14 cellular contexts compared by ENCODE assay signal in genomic region chr9:136645903-136646754, GRCh38. TPM values are rescaled to one million over a fixed set of nuclear protein-coding genes. Genes with fewer than 3 reads are reported as not detected.
DNase-seq lines count a peak whose midpoint lies in the region; ATAC-seq and TF ChIP-seq lines count a peak whose summit lies in the region.
"Had no signal": no experiment of that assay in that cellular context is flagged by ENCODE, and none has a peak within 500 bp of the region (broad histone marks: within the 10 kb centered on the region; RNA-seq: fewer than 3 reads in every experiment).

No MANE protein-coding gene starts in this region.

- H3K27ac Mint-ChIP-seq in WTC11: no peak overlapping the region
- H3K27ac Mint-ChIP-seq: immature natural killer cell had no signal

- H3K79me2 ChIP-seq in DOHH2 (ENCODE audit: control insufficient read depth, low read length): no peaks in the 10 kb centered on the region

- H3K27ac ChIP-seq in DOHH2 (ENCODE audit: low read depth, low read length) (no peak overlapping the region), psoas muscle (peak overlapping the region; percentile 77), substantia nigra (ENCODE audit: low read depth, low read length, poor library complexity, severe bottlenecking) (no peak overlapping the region)
- H3K27ac ChIP-seq: C4-2B, SJSA1 had no signal

- no peak overlapping the region for H3K4me3 Mint-ChIP-seq in WTC11
- H3K4me3 Mint-ChIP-seq: central memory CD8-positive, alpha-beta T cell; immature natural killer cell had no signal

- CTCF ChIA-PET in WTC11 (lab: Charles Lee): interaction anchor here (0.7 to 3.6 kb wide), 8 partner anchors 11 to 245 kb away, joined by 3 to 21 read pairs (median 6); no protein-coding TSS in a partner anchor

- WGBS in psoas muscle, 3 donors: 64 to 70% (median 67%) methylated on average over 35 to 40 of the region's 40 CpGs

- peaks cover 5% of the 10 kb centered on the region for H3F3A ChIP-seq in DOHH2 (ENCODE audit: control insufficient read depth, insufficient read depth)

- ATAC-seq in WTC11 (peak; percentile 38), left cardiac atrium (peak; percentile 55 to 58), psoas muscle (peak; percentile 19 to 41 (median 24))

- H3K4me1 ChIP-seq in DOHH2 (ENCODE audit: control insufficient read depth, low read length) (peaks cover 43% of the 10 kb centered on the region), psoas muscle (peaks cover 10% of the 10 kb centered on the region)

- no peaks in the 10 kb centered on the region for H4K20me1 ChIP-seq in DOHH2 (ENCODE audit: control insufficient read depth, insufficient read depth, low read depth, low read length)

- no peaks in the 10 kb centered on the region for H3K4me1 Mint-ChIP-seq in WTC11
- H3K4me1 Mint-ChIP-seq: central memory CD8-positive, alpha-beta T cell; immature natural killer cell had no signal

- intact Hi-C loops in left cardiac atrium (cut with DNase I): loop anchor here (5.0 to 10.0 kb wide), 2 partner anchors 46 to 49 kb away; no protein-coding TSS in a partner anchor
- intact Hi-C loops in psoas muscle (cut with DNase I): loop anchor here in 1 of 2 donors (5.0 kb wide), 1 partner anchor 46 kb away; no protein-coding TSS in a partner anchor

- no peaks in the 10 kb centered on the region for H3K36me3 Mint-ChIP-seq in WTC11
- H3K36me3 Mint-ChIP-seq: immature natural killer cell had no signal

- POLR2A ChIA-PET in WTC11 (lab: Charles Lee): no interaction called here

- H3K9me3 ChIP-seq in DOHH2 (ENCODE audit: control insufficient read depth, insufficient read depth, low read length) (no peaks in the 10 kb centered on the region), psoas muscle (no peaks in the 10 kb centered on the region)
- H3K9me3 ChIP-seq: SJSA1 had no signal

- TF ChIP-seq CTCF in DOHH2 (IDR thresholded peaks at IDR 0.05; ENCODE audit: low read depth, low read length, poor library complexity, severe bottlenecking): no peak
- TF ChIP-seq CTCF in WTC11 (IDR thresholded peaks at IDR 0.05): no peak
- TF ChIP-seq CTCF in psoas muscle (IDR thresholded peaks at IDR 0.05): no peak

- DNase-seq in WTC11 (ENCODE audit: low spot score) (no peak), left cardiac atrium (peak; percentile 91), psoas muscle (peak; percentile 53 to 83), NCI-H1930 (lab: John Stamatoyannopoulos, UW) (no peak), substantia nigra (lab: John Stamatoyannopoulos, UW) (no peak), NCI-H1092 treated with DMSO at 0.1 percent for 48 hours (lab: John Stamatoyannopoulos, UW) (no peak), NCI-H1048 (lab: John Stamatoyannopoulos, UW) (no peak)
- DNase-seq: activated CD8-positive, alpha-beta memory T cell treated with anti-CD3 and anti-CD28 coated beads for 24 hours; immature natural killer cell; NCI-H2171 had no signal

- H3K9me2 ChIP-seq in DOHH2 (replicated peaks; ENCODE audit: control insufficient read depth, low read length): no peaks in the 10 kb centered on the region

- H3K4me3 ChIP-seq in DOHH2 (ENCODE audit: low read length): peak overlapping the region; percentile 51
- peak overlapping the region; percentile 63 for H3K4me3 ChIP-seq in psoas muscle
- H3K4me3 ChIP-seq: SJSA1 had no signal

- no peaks in the 10 kb centered on the region for H3K9me3 Mint-ChIP-seq in WTC11
- H3K9me3 Mint-ChIP-seq: central memory CD8-positive, alpha-beta T cell had no signal

- H3K27me3 ChIP-seq in DOHH2 (ENCODE audit: control insufficient read depth, low read length) (peaks cover 45% of the 10 kb centered on the region), psoas muscle (ENCODE audit: insufficient read depth in 3 of 3, low read length in 2 of 3) (peaks cover 0 to 14% (median 0%) of the 10 kb centered on the region in 3 donors)

- peak overlapping the region; percentile 55 for H3K4me2 ChIP-seq in DOHH2 (ENCODE audit: low read length)

- H3K36me3 ChIP-seq in DOHH2 (ENCODE audit: control insufficient read depth, low read length): no peaks in the 10 kb centered on the region
- H3K36me3 ChIP-seq in psoas muscle (ENCODE audit: insufficient read depth in 1 of 2, low read depth in 1 of 2): no peaks in the 10 kb centered on the region
- H3K36me3 ChIP-seq: SJSA1 had no signal

- 0 out of 2 replicates have a peak, but pooled peaks cover 6% of the 10 kb centered on the region for H3K27me3 Mint-ChIP-seq in WTC11 (ENCODE audit: low read depth)

TF ChIP-seq in WTC11, 78 proteins besides CTCF, POLR2A, EP300 and RAD21 (continues in another document):
- TF ChIP-seq ATF6 (CRISPR knock-in tag; IDR thresholded peaks at IDR 0.05): no peak
- TF ChIP-seq AFF4 (CRISPR knock-in tag; IDR thresholded peaks at IDR 0.05; ENCODE audit: borderline replicate concordance): no peak
- no peak for TF ChIP-seq MLX (CRISPR knock-in tag; IDR thresholded peaks at IDR 0.05)

RNA-seq across cellular contexts. Expression of gene EGFL7, which starts 16.6 kb away (rescaled TPM):
- total RNA-seq in WTC11 (2021): 54.6 to 64.9 TPM (median 62.8 TPM) in 3 replicates
- 100 to 1,000 TPM in 1 of 2 donors, 10 to 100 TPM in 1; 86.6 to 138 TPM for total RNA-seq in left cardiac atrium
- total RNA-seq in psoas muscle: 10 to 100 TPM; 47.0 to 55.3 (median 48.8) TPM
- polyA plus RNA-seq in psoas muscle: 10 to 100 TPM; 34.7 to 73.4 (median 48.4) TPM

RNA-seq across cellular contexts. Expression of gene AGPAT2, which starts 41.1 kb away (rescaled TPM):
- total RNA-seq in WTC11 (2021) (40.2 to 42.2 TPM (median 41.2 TPM) in 3 replicates), left cardiac atrium (100 to 1,000 TPM; 154 TPM), psoas muscle (10 to 100 TPM; 15.5 to 46.3 (median 31.5) TPM)
- polyA plus RNA-seq in psoas muscle: 10 to 100 TPM; 25.9 to 66.5 (median 46.8) TPM

Comparison
In these comparisons a context has a peak if more than half of its experiments do, and no peak if none do; other contexts are left out.
1. DNase-seq: peak in left cardiac atrium (single experiment) and psoas muscle (2 of 2); none in WTC11 (single experiment), NCI-H1930 (0 of 2), substantia nigra (0 of 49), NCI-H1092 treated with DMSO at 0.1 percent for 48 hours (single experiment) and NCI-H1048 (single experiment).
2. Peak in every context shown above with its lines, with median percentiles within 50 percentile points of each other: ATAC-seq.